ENCODE assay signal across 17 cellular contexts in the genomic region with DNA sequence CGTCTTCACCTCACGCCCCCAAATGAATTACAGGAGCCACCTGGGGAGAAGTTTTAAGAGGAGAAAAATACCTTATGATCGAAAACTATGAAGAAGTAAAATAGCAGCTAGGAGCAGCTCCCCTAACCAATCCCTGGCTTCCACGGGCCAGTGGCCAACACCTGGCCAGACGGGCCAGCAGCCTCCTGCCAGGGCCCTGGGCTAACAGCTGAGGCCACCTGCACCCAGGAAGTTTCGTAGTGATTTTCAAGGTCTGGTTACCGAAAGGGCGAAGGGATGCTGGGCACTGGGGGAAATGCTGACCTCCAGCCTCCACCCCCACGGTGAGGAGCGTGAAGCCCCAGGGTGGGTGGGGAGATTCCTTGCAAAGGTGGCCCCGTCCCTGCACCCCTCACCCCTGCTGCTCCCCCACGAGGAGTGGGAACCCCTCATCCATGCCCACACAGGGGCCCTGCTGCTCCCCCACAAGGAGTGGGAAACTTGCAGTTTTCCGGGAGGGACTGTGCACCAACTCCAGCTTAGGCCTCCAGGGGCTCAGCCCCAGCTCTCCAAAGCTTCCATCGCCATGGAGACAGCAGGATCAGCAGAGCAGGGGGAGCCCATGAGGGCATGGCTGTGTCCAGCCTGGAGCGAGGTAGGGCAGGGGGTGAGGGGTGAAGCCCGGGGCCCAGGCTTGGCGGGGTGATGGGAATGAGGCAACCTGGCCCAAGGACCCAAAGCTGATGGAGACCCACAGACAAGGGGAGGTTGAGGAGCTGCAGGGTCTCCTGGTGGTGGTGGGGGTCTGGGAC. TPM values are rescaled to one million over a fixed set of nuclear protein-coding genes. Genes with fewer than 3 reads are reported as not detected.
DNase-seq lines count a peak whose midpoint lies in the region; ATAC-seq, FAIRE-seq and TF ChIP-seq lines count a peak whose summit lies in the region.
"Had no signal": no experiment of that assay in that cellular context is flagged by ENCODE, and none has a peak within 500 bp of the region (broad histone marks: within the 10 kb centered on the region; RNA-seq: fewer than 3 reads in every experiment).

No MANE protein-coding gene starts in this region.

- FAIRE-seq in GM12878 (lab: Jason Lieb, UNC): no peak
- FAIRE-seq: K562 had no signal

- POLR2A ChIA-PET in GM10248 (lab: Yijun Ruan, JAX) (no interaction called here), GM12878 (lab: Charles Lee) (interaction anchor here (1.0 to 2.4 kb wide), 8 partner anchors 32 to 93 kb away, joined by 3 to 8 read pairs (median 6); a partner anchor contains a TSS), RWPE1 (lab: Yijun Ruan, JAX; ENCODE audit: low non-redundant PET) (no interaction called here)
- POLR2A ChIA-PET in CD8-positive, alpha-beta memory T cell (lab: Charles Lee): no interaction called here

- H3K9ac ChIP-seq in GM12878 (ENCODE audit: control insufficient read depth, insufficient read depth, low read length) (peak overlapping the region; percentile 15; the same call in 1 of the 2 replicates), neuronal stem cell (ENCODE audit: low read depth, low read length, poor library complexity) (no peak overlapping the region)

- WGBS in GM12878 (ENCODE audit: insufficient coverage, insufficient replicate concordance, low lambda C conversion rate, missing lambda C conversion rate): 34% methylated on average over 17 of the region's 17 CpGs
- WGBS in neuronal stem cell (ENCODE audit: extremely low coverage in 2 of 2, insufficient read length in 2 of 2, insufficient replicate concordance in 1 of 2), 2 donors: no CpG with 5 or more reads among the region's 17 CpGs

- H3K27ac ChIP-seq in GM12878 (ENCODE audit: control insufficient read depth, insufficient read depth) (no peak overlapping the region), neuronal stem cell (replicated peaks; ENCODE audit: low read length) (no peak overlapping the region), RWPE1 (no peak overlapping the region)
- no peak overlapping the region for H3K27ac ChIP-seq in CD8-positive, alpha-beta memory T cell (ENCODE audit: low read depth, low read length)

- peak overlapping the region; percentile 11 for H4K91ac ChIP-seq in neuronal stem cell (ENCODE audit: low read depth, low read length, poor library complexity)

- H3K4ac ChIP-seq in neuronal stem cell (ENCODE audit: low read length): peak overlapping the region; percentile 6

- H3K79me1 ChIP-seq in neuronal stem cell (ENCODE audit: low read depth, low read length): no peaks in the 10 kb centered on the region

- H2AFZ ChIP-seq in GM12878 (ENCODE audit: control insufficient read depth, low read depth, low read length) (no peak overlapping the region; the same call in 1 of the 2 replicates), neuronal stem cell (ENCODE audit: low read length) (no peak overlapping the region)

- CTCF ChIA-PET in GM10248 (lab: Yijun Ruan, JAX): interaction anchor here (1.4 to 1.6 kb wide), 3 partner anchors 75 to 324 kb away, joined by 3 to 4 read pairs (median 3); no protein-coding TSS in a partner anchor
- CTCF ChIA-PET in GM12878 (lab: Yijun Ruan, JAX): no interaction called here
- CTCF ChIA-PET in CD8-positive, alpha-beta memory T cell (lab: Charles Lee): no interaction called here
- CTCF ChIA-PET in RWPE1 (lab: Yijun Ruan, JAX): interaction anchor here (0.7 kb wide), 1 partner anchor 153 kb away, joined by 3 read pairs; no protein-coding TSS in a partner anchor

- RAD21 ChIA-PET in GM12878 (lab: Charles Lee; ENCODE audit: unreplicated experiment): interaction anchor here (0.8 to 1.6 kb wide), 4 partner anchors 36 to 1252 kb away, joined by 3 to 5 read pairs (median 3); no protein-coding TSS in a partner anchor

- BruUV-seq in GM12878 (replicated peaks; lab: Mats Ljungman, UMichigan): no TSS peak

- peak overlapping the region; percentile 93 for H2BK12ac ChIP-seq in neuronal stem cell (ENCODE audit: low read length)

- H2BK15ac ChIP-seq in neuronal stem cell (ENCODE audit: low read length): peak overlapping the region; percentile 11

- no peak for TF ChIP-seq EP300 in GM12878 (IDR thresholded peaks at IDR 0.05; ENCODE audit: borderline replicate concordance in 1 of 2, control insufficient read depth in 1 of 2, low read depth in 2 of 2, low read length in 2 of 2)

- peaks cover 49% of the 10 kb centered on the region for H3K4me1 ChIP-seq in GM12878 (ENCODE audit: control insufficient read depth, insufficient read depth, low read length)
- peaks cover 11 to 16% of the 10 kb centered on the region in 2 donors for H3K4me1 ChIP-seq in neuronal stem cell (ENCODE audit: control insufficient read depth in 2 of 2, insufficient read depth in 1 of 2, low read depth in 1 of 2, low read length in 2 of 2)
- H3K4me1 ChIP-seq in CD8-positive, alpha-beta memory T cell (ENCODE audit: insufficient read depth, low read length): no peaks in the 10 kb centered on the region

- in situ Hi-C loops in GM12878 (cut with MboI): no loop called here

- peak overlapping the region in 3 of 4 donors; percentile 48 to 85 (median 54) for H3K4me3 Mint-ChIP-seq in IgD-negative memory B cell
- H3K4me3 Mint-ChIP-seq in CD8-positive, alpha-beta memory T cell: no peak overlapping the region
- H3K4me3 Mint-ChIP-seq: T-helper 1 cell treated with Interleukin-12 subunit alpha and Interleukin-12 subunit beta and Interleukin-4 antibody, amounts not matched to agents 30 μg/mL and 1 μg/mL, for 36 hours had no signal

- no peak for TF ChIP-seq CTCF in GM10248 (IDR thresholded peaks at IDR 0.05; ENCODE audit: control extremely low read depth, extremely low read depth, low read depth, missing control alignments)
- no peak for TF ChIP-seq CTCF in GM12878 (IDR thresholded peaks at IDR 0.05 in 2 of 3, conservative IDR thresholded peaks at IDR 0.05 in 1 of 3; ENCODE audit: control insufficient read depth in 2 of 3, extremely low read depth in 1 of 3, insufficient read depth in 1 of 3, low read depth in 3 of 3, low read length in 3 of 3)
- TF ChIP-seq CTCF in RWPE1 (conservative IDR thresholded peaks at IDR 0.05; ENCODE audit: low read depth): no peak

- no peaks in the 10 kb centered on the region for H3K79me2 ChIP-seq in GM12878 (ENCODE audit: control insufficient read depth, insufficient read depth, low read length)

- H3K4me1 Mint-ChIP-seq in IgD-negative memory B cell: peaks cover 25 to 31% (median 27%) of the 10 kb centered on the region in 3 donors
- H3K4me1 Mint-ChIP-seq in CD8-positive, alpha-beta memory T cell: no peaks in the 10 kb centered on the region

- intact Hi-C loops in GM12878 (cut with micrococcal nuclease; ENCODE audit: unreplicated experiment): no loop called here

- H3K4me2 ChIP-seq in GM12878 (ENCODE audit: control insufficient read depth, insufficient read depth) (peak overlapping the region; percentile 24), neuronal stem cell (ENCODE audit: insufficient read depth, low read length, poor library complexity, severe bottlenecking) (no peak overlapping the region)

- no peak overlapping the region for H4K8ac ChIP-seq in neuronal stem cell (ENCODE audit: low read depth, low read length)

- H3K14ac ChIP-seq in neuronal stem cell (ENCODE audit: low read length): no peak overlapping the region

- no peaks in the 10 kb centered on the region for H3K9me3 ChIP-seq in GM12878 (replicated peaks; ENCODE audit: control insufficient read depth, insufficient read depth, low read length)
- no peaks in the 10 kb centered on the region for H3K9me3 ChIP-seq in neuronal stem cell (replicated peaks in 1 of 2; ENCODE audit: control insufficient read depth in 2 of 2, insufficient read depth in 1 of 2, low read depth in 1 of 2, low read length in 2 of 2)
- H3K9me3 ChIP-seq in CD8-positive, alpha-beta memory T cell (ENCODE audit: low read length): no peaks in the 10 kb centered on the region

- H3K4me3 ChIP-seq in GM12878 (no peak overlapping the region), neuronal stem cell (ENCODE audit: low read length in 2 of 2) (no peak overlapping the region)
- H3K4me3 ChIP-seq in CD8-positive, alpha-beta memory T cell (ENCODE audit: low read length): no peak overlapping the region
- H3K4me3 ChIP-seq: K562 had no signal

- no peaks in the 10 kb centered on the region for H4K20me1 ChIP-seq in GM12878 (ENCODE audit: control insufficient read depth, insufficient read depth)

- no peak for TF ChIP-seq RAD21 in GM12878 (IDR thresholded peaks at IDR 0.05; ENCODE audit: insufficient read depth, low read depth, low read length)

- H3K23ac ChIP-seq in neuronal stem cell (ENCODE audit: low read depth, low read length, poor library complexity): no peak overlapping the region

- H3K36me3 ChIP-seq in GM12878 (ENCODE audit: control insufficient read depth in 2 of 2, insufficient read depth in 2 of 2, low read length in 1 of 2): no peaks in the 10 kb centered on the region
- no peaks in the 10 kb centered on the region for H3K36me3 ChIP-seq in neuronal stem cell (replicated peaks in 1 of 2; ENCODE audit: control insufficient read depth in 2 of 2, insufficient read depth in 2 of 2, low read length in 2 of 2)
- no peaks in the 10 kb centered on the region for H3K36me3 ChIP-seq in CD8-positive, alpha-beta memory T cell (ENCODE audit: insufficient read depth, low read length)

- H3K36me3 Mint-ChIP-seq in IgD-negative memory B cell: no peaks in the 10 kb centered on the region
- H3K36me3 Mint-ChIP-seq in CD8-positive, alpha-beta memory T cell: no peaks in the 10 kb centered on the region

- H3K27me3 ChIP-seq in GM12878 (replicated peaks in 1 of 2; ENCODE audit: control insufficient read depth in 2 of 2, insufficient read depth in 2 of 2, low read length in 1 of 2): no peaks in the 10 kb centered on the region
- peaks cover 0 to 31% (median 0%) of the 10 kb centered on the region in 3 experiments for H3K27me3 ChIP-seq in neuronal stem cell (ENCODE audit: control insufficient read depth in 3 of 3, insufficient read depth in 3 of 3, low read depth in 1 of 3, low read length in 3 of 3)
- no peaks in the 10 kb centered on the region for H3K27me3 ChIP-seq in CD8-positive, alpha-beta memory T cell (ENCODE audit: insufficient read depth, low read length, poor library complexity, severe bottlenecking)

- no peak for ATAC-seq in GM12878
- ATAC-seq: K562 had no signal

- no peak for TF ChIP-seq POLR2A in GM12878 (IDR thresholded peaks at IDR 0.05; ENCODE audit: low read depth, low read length)

- peak overlapping the region; percentile 93 for H2BK120ac ChIP-seq in neuronal stem cell (ENCODE audit: low read depth, low read length)

- peak overlapping the region; percentile 97 for H2AK5ac ChIP-seq in neuronal stem cell (ENCODE audit: low read depth, low read length)

- H3K27ac Mint-ChIP-seq in IgD-negative memory B cell: peak overlapping the region; percentile 87 to 93 (median 90)
- no peak overlapping the region for H3K27ac Mint-ChIP-seq in CD8-positive, alpha-beta memory T cell
- H3K27ac Mint-ChIP-seq: T-helper 1 cell treated with Interleukin-12 subunit alpha and Interleukin-12 subunit beta and Interleukin-4 antibody, amounts not matched to agents 30 μg/mL and 1 μg/mL, for 36 hours had no signal

- SMC1A ChIA-PET in GM12878 (lab: Charles Lee; ENCODE audit: uncharacterized antibody, unreplicated experiment): interaction anchor here (0.8 to 2.4 kb wide), 4 partner anchors 9 to 90 kb away, joined by 3 to 7 read pairs (median 5); no protein-coding TSS in a partner anchor

- H3K9me3 Mint-ChIP-seq in IgD-negative memory B cell: no peaks in the 10 kb centered on the region
- H3K9me3 Mint-ChIP-seq in CD8-positive, alpha-beta memory T cell: peaks cover 0 to 2% (median 0%) of the 10 kb centered on the region in 5 donors
- H3K9me3 Mint-ChIP-seq: T-helper 1 cell treated with Interleukin-12 subunit alpha and Interleukin-12 subunit beta and Interleukin-4 antibody, amounts not matched to agents 30 μg/mL and 1 μg/mL, for 36 hours had no signal

- H3K18ac ChIP-seq in neuronal stem cell (ENCODE audit: low read length): peak overlapping the region; percentile 78

- H3K27me3 Mint-ChIP-seq in IgD-negative memory B cell: no peaks in the 10 kb centered on the region
- H3K27me3 Mint-ChIP-seq in CD8-positive, alpha-beta memory T cell: peaks cover 3 to 6% of the 10 kb centered on the region in 2 donors

- H2BK5ac ChIP-seq in neuronal stem cell (ENCODE audit: low read length): peak overlapping the region; percentile 87

- DNase-seq in GM10248 (ENCODE audit: extremely low spot score) (peak; percentile 48), GM12878 (ENCODE audit: low read depth, low spot score) (no peak), neuronal stem cell (ENCODE audit: low spot score) (no peak), SK-N-DZ (ENCODE audit: low spot score) (no peak), RWPE1 (ENCODE audit: low spot score) (no peak)
- no peak for DNase-seq in CD8-positive, alpha-beta memory T cell
- DNase-seq: DND-41, GDM1, HCEC 1CT, MV-4-11, NCI-H1417 treated with DMSO at 0.1 percent for 48 hours, NCI-H2029, NCI-H774, SHP77 treated with DMSO at 0.1 percent for 48 hours had no signal

RNA-seq across cellular contexts. Expression of a gene that starts 31.9 kb away (rescaled TPM):
- polyA plus RNA-seq in IgD-negative memory B cell (53.9 TPM), GM12878 (2011; rRNA removed) (15.1 and 17.8 TPM in 2 replicates), GM12878 (2014; fragmentation: Illumina TruSeq; extraction: Trizol) (15.6 and 16.9 TPM in 2 replicates), GM12878 (2014; fragmentation: Nextera tagmentation; extraction: Ambion mirVana) (1 to 10 TPM; 1.0 to 3.5 TPM), GM12878 (2014; rRNA removed) (36.8 and 39.3 TPM in 2 replicates), GM12878 (2016; fragmentation: Nextera tagmentation; extraction: Ambion mirVana) (10 to 100 TPM; 35.0 to 44.4 TPM)
- 60.4 and 72.7 TPM in 2 replicates for total RNA-seq in GM12878 (2013; cell fraction: nucleolus; rRNA removed)
- total RNA-seq in GM12878 (2014; rRNA removed) (30.9 and 32.8 TPM in 2 replicates), GM12878 (2014; rRNA removed; fragmentation: Illumina TruSeq; extraction: Trizol) (18.5 and 20.7 TPM in 2 replicates), GM12878 (2021) (36.1 and 43.8 TPM in 2 replicates)
- polyA plus RNA-seq in GM12878 (2011; ENCODE audit: low read depth): 7.5 TPM
- polyA plus RNA-seq in GM12878 (2011; cell fraction: cytosol; rRNA removed): 18.1 and 23.3 TPM in 2 replicates
- 28.8 and 39.9 TPM in 2 replicates for polyA plus RNA-seq in GM12878 (2011; cell fraction: nucleus; rRNA removed)
- polyA plus RNA-seq in GM12878 (2012): 23.9 and 24.2 TPM in 2 replicates
- 16.5 and 25.4 TPM in 2 replicates for polyA minus RNA-seq in GM12878 (2011; rRNA and poly(A)+ RNA removed)
- polyA minus RNA-seq in GM12878 (2011; cell fraction: cytosol; rRNA and poly(A)+ RNA removed): 18.8 and 21.5 TPM in 2 replicates
- polyA minus RNA-seq in GM12878 (2011; cell fraction: nucleus; rRNA and poly(A)+ RNA removed): 13.2 and 18.4 TPM in 2 replicates
- polyA plus RNA-seq in neuronal stem cell (2013, experiment 1 of 2): 8.9 TPM
- polyA plus RNA-seq in neuronal stem cell (2013, experiment 2 of 2): 9.7 TPM
- total RNA-seq in CD8-positive, alpha-beta memory T cell: 10 to 100 TPM; 43.6 to 43.9 TPM
- polyA plus RNA-seq in CD8-positive, alpha-beta memory T cell: 35.5 TPM
- polyA plus RNA-seq in SK-N-DZ (2014; cell fraction: cytosol; rRNA removed): 31.4 and 37.9 TPM in 2 replicates
- 39.1 and 47.2 TPM in 2 replicates for polyA plus RNA-seq in SK-N-DZ (2014; cell fraction: nucleus; rRNA removed)

Comparison
In these comparisons a context has a peak if more than half of its experiments do, and no peak if none do; other contexts are left out.
1. H3K27ac Mint-ChIP-seq: peak in IgD-negative memory B cell (3 of 3); none in CD8-positive, alpha-beta memory T cell (0 of 8).
2. H3K4me3 Mint-ChIP-seq: peak in IgD-negative memory B cell (3 of 4); none in CD8-positive, alpha-beta memory T cell (0 of 7).
3. CTCF ChIA-PET loops: an anchor here in GM10248 (1.4 to 1.6 kb wide) and RWPE1 (0.7 kb wide); none called in GM12878 and CD8-positive, alpha-beta memory T cell.